Comparison of ENCODE assay signal across 1 cellular context in genomic region chr16:30775381-30776099, GRCh38.
TF ChIP-seq lines count a peak whose summit lies in the region.

No MANE protein-coding gene starts in this region.

TF ChIP-seq in K562, 482 proteins besides CTCF, POLR2A, EP300 and RAD21 (continued from another document and continues in another):
- TF ChIP-seq, protein P1, sequence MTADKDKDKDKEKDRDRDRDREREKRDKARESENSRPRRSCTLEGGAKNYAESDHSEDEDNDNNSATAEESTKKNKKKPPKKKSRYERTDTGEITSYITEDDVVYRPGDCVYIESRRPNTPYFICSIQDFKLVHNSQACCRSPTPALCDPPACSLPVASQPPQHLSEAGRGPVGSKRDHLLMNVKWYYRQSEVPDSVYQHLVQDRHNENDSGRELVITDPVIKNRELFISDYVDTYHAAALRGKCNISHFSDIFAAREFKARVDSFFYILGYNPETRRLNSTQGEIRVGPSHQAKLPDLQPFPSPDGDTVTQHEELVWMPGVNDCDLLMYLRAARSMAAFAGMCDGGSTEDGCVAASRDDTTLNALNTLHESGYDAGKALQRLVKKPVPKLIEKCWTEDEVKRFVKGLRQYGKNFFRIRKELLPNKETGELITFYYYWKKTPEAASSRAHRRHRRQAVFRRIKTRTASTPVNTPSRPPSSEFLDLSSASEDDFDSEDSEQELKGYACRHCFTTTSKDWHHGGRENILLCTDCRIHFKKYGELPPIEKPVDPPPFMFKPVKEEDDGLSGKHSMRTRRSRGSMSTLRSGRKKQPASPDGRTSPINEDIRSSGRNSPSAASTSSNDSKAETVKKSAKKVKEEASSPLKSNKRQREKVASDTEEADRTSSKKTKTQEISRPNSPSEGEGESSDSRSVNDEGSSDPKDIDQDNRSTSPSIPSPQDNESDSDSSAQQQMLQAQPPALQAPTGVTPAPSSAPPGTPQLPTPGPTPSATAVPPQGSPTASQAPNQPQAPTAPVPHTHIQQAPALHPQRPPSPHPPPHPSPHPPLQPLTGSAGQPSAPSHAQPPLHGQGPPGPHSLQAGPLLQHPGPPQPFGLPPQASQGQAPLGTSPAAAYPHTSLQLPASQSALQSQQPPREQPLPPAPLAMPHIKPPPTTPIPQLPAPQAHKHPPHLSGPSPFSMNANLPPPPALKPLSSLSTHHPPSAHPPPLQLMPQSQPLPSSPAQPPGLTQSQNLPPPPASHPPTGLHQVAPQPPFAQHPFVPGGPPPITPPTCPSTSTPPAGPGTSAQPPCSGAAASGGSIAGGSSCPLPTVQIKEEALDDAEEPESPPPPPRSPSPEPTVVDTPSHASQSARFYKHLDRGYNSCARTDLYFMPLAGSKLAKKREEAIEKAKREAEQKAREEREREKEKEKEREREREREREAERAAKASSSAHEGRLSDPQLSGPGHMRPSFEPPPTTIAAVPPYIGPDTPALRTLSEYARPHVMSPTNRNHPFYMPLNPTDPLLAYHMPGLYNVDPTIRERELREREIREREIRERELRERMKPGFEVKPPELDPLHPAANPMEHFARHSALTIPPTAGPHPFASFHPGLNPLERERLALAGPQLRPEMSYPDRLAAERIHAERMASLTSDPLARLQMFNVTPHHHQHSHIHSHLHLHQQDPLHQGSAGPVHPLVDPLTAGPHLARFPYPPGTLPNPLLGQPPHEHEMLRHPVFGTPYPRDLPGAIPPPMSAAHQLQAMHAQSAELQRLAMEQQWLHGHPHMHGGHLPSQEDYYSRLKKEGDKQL (CRISPR knock-in tag; IDR thresholded peaks at IDR 0.05; ENCODE audit: borderline replicate concordance), result no peak
- TF ChIP-seq RBFOX2 (IDR thresholded peaks at IDR 0.05; ENCODE audit: low read depth, low read length) (peak; percentile 99), ZNF518B (CRISPR knock-in tag; IDR thresholded peaks at IDR 0.05) (no peak), FOXJ2 (tag; IDR thresholded peaks at IDR 0.05) (no peak), ZNF347 (CRISPR knock-in tag; IDR thresholded peaks at IDR 0.05; ENCODE audit: low read depth) (0 out of 2 replicates have a peak, but pooled peaks have one; percentile 12), ETV5 (CRISPR knock-in tag; IDR thresholded peaks at IDR 0.05; ENCODE audit: low read depth) (peak; percentile 89), THAP7 (CRISPR knock-in tag; IDR thresholded peaks at IDR 0.05) (0 out of 2 replicates have a peak, but pooled peaks have one; percentile 79), DPF2 (IDR thresholded peaks at IDR 0.05) (peak; percentile 18; the same call in 1 of the 2 replicates), MCM2 (IDR thresholded peaks at IDR 0.05; ENCODE audit: low read depth) (no peak), ZBTB17 (CRISPR knock-in tag; IDR thresholded peaks at IDR 0.05) (peak; percentile 45), ZBTB34 (CRISPR knock-in tag; IDR thresholded peaks at IDR 0.05) (no peak), ZC3H4 (CRISPR knock-in tag; IDR thresholded peaks at IDR 0.05; ENCODE audit: borderline replicate concordance) (no peak), ZNF699 (CRISPR knock-in tag; IDR thresholded peaks at IDR 0.05; ENCODE audit: insufficient replicate concordance) (no peak), ZNF124 (CRISPR knock-in tag; IDR thresholded peaks at IDR 0.05) (no peak), GATAD2B (IDR thresholded peaks at IDR 0.05; ENCODE audit: borderline replicate concordance) (no peak), SRSF1 (IDR thresholded peaks at IDR 0.05; ENCODE audit: low read depth, low read length) (0 out of 2 replicates have a peak, but pooled peaks have one; percentile 46), TCF7 (IDR thresholded peaks at IDR 0.05; ENCODE audit: borderline replicate concordance) (0 out of 2 replicates have a peak, but pooled peaks have one; percentile 12), RB1 (IDR thresholded peaks at IDR 0.05; ENCODE audit: low read depth) (peak; percentile 33; the same call in 1 of the 2 replicates), E2F3 (CRISPR knock-in tag; IDR thresholded peaks at IDR 0.05) (peak; percentile 72; the same call in 1 of the 2 replicates)
- TF ChIP-seq, protein P2, sequence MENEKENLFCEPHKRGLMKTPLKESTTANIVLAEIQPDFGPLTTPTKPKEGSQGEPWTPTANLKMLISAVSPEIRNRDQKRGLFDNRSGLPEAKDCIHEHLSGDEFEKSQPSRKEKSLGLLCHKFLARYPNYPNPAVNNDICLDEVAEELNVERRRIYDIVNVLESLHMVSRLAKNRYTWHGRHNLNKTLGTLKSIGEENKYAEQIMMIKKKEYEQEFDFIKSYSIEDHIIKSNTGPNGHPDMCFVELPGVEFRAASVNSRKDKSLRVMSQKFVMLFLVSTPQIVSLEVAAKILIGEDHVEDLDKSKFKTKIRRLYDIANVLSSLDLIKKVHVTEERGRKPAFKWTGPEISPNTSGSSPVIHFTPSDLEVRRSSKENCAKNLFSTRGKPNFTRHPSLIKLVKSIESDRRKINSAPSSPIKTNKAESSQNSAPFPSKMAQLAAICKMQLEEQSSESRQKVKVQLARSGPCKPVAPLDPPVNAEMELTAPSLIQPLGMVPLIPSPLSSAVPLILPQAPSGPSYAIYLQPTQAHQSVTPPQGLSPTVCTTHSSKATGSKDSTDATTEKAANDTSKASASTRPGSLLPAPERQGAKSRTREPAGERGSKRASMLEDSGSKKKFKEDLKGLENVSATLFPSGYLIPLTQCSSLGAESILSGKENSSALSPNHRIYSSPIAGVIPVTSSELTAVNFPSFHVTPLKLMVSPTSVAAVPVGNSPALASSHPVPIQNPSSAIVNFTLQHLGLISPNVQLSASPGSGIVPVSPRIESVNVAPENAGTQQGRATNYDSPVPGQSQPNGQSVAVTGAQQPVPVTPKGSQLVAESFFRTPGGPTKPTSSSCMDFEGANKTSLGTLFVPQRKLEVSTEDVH (IDR thresholded peaks at IDR 0.05; ENCODE audit: low read depth, partially characterized antibody), result peak; percentile 60
- TF ChIP-seq, protein P3, sequence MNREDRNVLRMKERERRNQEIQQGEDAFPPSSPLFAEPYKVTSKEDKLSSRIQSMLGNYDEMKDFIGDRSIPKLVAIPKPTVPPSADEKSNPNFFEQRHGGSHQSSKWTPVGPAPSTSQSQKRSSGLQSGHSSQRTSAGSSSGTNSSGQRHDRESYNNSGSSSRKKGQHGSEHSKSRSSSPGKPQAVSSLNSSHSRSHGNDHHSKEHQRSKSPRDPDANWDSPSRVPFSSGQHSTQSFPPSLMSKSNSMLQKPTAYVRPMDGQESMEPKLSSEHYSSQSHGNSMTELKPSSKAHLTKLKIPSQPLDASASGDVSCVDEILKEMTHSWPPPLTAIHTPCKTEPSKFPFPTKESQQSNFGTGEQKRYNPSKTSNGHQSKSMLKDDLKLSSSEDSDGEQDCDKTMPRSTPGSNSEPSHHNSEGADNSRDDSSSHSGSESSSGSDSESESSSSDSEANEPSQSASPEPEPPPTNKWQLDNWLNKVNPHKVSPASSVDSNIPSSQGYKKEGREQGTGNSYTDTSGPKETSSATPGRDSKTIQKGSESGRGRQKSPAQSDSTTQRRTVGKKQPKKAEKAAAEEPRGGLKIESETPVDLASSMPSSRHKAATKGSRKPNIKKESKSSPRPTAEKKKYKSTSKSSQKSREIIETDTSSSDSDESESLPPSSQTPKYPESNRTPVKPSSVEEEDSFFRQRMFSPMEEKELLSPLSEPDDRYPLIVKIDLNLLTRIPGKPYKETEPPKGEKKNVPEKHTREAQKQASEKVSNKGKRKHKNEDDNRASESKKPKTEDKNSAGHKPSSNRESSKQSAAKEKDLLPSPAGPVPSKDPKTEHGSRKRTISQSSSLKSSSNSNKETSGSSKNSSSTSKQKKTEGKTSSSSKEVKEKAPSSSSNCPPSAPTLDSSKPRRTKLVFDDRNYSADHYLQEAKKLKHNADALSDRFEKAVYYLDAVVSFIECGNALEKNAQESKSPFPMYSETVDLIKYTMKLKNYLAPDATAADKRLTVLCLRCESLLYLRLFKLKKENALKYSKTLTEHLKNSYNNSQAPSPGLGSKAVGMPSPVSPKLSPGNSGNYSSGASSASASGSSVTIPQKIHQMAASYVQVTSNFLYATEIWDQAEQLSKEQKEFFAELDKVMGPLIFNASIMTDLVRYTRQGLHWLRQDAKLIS (CRISPR knock-in tag; IDR thresholded peaks at IDR 0.05), result peak; percentile 82; the same call in 1 of the 2 replicates
- TF ChIP-seq, protein P4, sequence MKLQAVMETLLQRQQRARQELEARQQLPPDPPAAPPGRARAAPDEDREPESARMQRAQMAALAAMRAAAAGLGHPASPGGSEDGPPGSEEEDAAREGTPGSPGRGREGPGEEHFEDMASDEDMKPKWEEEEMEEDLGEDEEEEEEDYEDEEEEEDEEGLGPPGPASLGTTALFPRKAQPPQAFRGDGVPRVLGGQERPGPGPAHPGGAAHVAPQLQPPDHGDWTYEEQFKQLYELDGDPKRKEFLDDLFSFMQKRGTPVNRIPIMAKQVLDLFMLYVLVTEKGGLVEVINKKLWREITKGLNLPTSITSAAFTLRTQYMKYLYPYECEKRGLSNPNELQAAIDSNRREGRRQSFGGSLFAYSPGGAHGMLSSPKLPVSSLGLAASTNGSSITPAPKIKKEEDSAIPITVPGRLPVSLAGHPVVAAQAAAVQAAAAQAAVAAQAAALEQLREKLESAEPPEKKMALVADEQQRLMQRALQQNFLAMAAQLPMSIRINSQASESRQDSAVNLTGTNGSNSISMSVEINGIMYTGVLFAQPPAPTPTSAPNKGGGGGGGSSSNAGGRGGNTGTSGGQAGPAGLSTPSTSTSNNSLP (IDR thresholded peaks at IDR 0.05; ENCODE audit: borderline replicate concordance, low read depth, low read length), result no peak
- TF ChIP-seq, protein P5, sequence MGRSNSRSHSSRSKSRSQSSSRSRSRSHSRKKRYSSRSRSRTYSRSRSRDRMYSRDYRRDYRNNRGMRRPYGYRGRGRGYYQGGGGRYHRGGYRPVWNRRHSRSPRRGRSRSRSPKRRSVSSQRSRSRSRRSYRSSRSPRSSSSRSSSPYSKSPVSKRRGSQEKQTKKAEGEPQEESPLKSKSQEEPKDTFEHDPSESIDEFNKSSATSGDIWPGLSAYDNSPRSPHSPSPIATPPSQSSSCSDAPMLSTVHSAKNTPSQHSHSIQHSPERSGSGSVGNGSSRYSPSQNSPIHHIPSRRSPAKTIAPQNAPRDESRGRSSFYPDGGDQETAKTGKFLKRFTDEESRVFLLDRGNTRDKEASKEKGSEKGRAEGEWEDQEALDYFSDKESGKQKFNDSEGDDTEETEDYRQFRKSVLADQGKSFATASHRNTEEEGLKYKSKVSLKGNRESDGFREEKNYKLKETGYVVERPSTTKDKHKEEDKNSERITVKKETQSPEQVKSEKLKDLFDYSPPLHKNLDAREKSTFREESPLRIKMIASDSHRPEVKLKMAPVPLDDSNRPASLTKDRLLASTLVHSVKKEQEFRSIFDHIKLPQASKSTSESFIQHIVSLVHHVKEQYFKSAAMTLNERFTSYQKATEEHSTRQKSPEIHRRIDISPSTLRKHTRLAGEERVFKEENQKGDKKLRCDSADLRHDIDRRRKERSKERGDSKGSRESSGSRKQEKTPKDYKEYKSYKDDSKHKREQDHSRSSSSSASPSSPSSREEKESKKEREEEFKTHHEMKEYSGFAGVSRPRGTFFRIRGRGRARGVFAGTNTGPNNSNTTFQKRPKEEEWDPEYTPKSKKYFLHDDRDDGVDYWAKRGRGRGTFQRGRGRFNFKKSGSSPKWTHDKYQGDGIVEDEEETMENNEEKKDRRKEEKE (IDR thresholded peaks at IDR 0.05; ENCODE audit: borderline replicate concordance in 1 of 2, control insufficient read depth in 1 of 2, low read depth in 2 of 2, low read length in 1 of 2), result peak in 1 of 2 experiments; percentile 84; a peak in 1 of 4 replicates
- TF ChIP-seq, protein P6, sequence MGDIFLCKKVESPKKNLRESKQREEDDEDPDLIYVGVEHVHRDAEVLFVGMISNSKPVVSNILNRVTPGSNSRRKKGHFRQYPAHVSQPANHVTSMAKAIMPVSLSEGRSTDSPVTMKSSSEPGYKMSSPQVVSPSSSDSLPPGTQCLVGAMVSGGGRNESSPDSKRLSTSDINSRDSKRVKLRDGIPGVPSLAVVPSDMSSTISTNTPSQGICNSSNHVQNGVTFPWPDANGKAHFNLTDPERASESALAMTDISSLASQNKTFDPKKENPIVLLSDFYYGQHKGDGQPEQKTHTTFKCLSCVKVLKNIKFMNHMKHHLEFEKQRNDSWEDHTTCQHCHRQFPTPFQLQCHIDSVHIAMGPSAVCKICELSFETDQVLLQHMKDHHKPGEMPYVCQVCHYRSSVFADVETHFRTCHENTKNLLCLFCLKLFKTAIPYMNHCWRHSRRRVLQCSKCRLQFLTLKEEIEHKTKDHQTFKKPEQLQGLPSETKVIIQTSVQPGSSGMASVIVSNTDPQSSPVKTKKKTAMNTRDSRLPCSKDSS (IDR thresholded peaks at IDR 0.05; ENCODE audit: low read depth, partially characterized antibody), result no peak
